Comparison of ENCODE assay signal across 9 cellular contexts in the genomic region with DNA sequence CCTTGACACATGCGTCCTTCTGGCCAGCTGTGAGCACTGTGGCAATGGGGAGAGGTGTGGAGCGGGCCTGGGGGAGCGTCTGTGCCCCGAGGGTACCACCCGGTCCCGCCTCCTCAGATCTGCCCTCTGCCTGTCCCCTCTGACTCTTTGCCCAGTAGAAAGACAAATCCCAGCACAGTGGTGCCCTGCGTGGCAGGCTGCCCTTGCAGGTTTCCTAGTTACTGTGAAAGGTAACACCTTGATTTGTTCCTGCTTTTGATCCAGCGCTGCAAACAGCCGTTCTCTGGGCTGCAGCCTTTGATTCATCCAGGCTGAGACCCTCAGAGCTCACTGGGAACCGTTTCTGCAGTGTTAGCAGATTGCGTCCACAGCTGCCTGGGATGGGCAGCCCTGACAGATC. TPM values are rescaled to one million over a fixed set of nuclear protein-coding genes. Genes with fewer than 3 reads are reported as not detected.
A peak's percentile ranks its signal among the peaks of the same experiment; 100 is the strongest.
DNase-seq lines count a peak whose midpoint lies in the region; ATAC-seq and TF ChIP-seq lines count a peak whose summit lies in the region.
"Had no signal": no experiment of that assay in that cellular context is flagged by ENCODE, and none has a peak within 500 bp of the region (broad histone marks: within the 10 kb centered on the region; RNA-seq: fewer than 3 reads in every experiment).

No MANE protein-coding gene starts in this region.

- H3K4me3 Mint-ChIP-seq in dendritic cell treated with granulocyte-macrophage colony-stimulating factor and Interleukin-4, amounts not matched to agents 40 ng/mL and 50 ng/mL, for 4 days = peak overlapping the region; percentile 62
- peak overlapping the region; percentile 49 for H3K4me3 Mint-ChIP-seq in neural crest cell

- DNase-seq in BE2C = no peak
- DNase-seq in neural crest cell (ENCODE audit: low read depth, low spot score) = no peak
- no peak for DNase-seq in NCI-H345 treated with DMSO at 0.1 percent for 48 hours (lab: John Stamatoyannopoulos, UW; ENCODE audit: unreplicated experiment)
- no peak for DNase-seq in AG20443 (ENCODE audit: low spot score)
- DNase-seq: amniotic stem cell had no signal

- H3K4me1 ChIP-seq in BE2C (peaks cover 28% of the 10 kb centered on the region), HUES64 (ENCODE audit: insufficient read depth, low read length) (peaks cover 11% of the 10 kb centered on the region)

- H3K27ac ChIP-seq in HUES64 (ENCODE audit: low read depth, low read length) = peak overlapping the region; percentile 41; the same call in 1 of the 2 replicates

- intact Hi-C loops in dendritic cell treated with granulocyte-macrophage colony-stimulating factor and Interleukin-4, amounts not matched to agents 40 ng/mL and 50 ng/mL, for 4 days (cut with micrococcal nuclease) = loop anchor here (5.0 kb wide), 1 partner anchor 89 kb away; no protein-coding TSS in a partner anchor

- ATAC-seq in HG02759 (IDR thresholded peaks at IDR 0.05; ENCODE audit: unreplicated experiment) (no peak), GM21825 (IDR thresholded peaks at IDR 0.05; ENCODE audit: unreplicated experiment) (no peak)

- H3K4me3 ChIP-seq in BE2C (ENCODE audit: low read depth, low read length) = peak overlapping the region; percentile 32
- H3K4me3 ChIP-seq in HUES64 (ENCODE audit: low read length) = no peak overlapping the region

- no peak for TF ChIP-seq CTCF in BE2C (IDR thresholded peaks at IDR 0.05; ENCODE audit: low read depth, low read length)
- TF ChIP-seq CTCF in neural crest cell (conservative IDR thresholded peaks at IDR 0.05) = no peak

- H3K27me3 Mint-ChIP-seq in dendritic cell treated with granulocyte-macrophage colony-stimulating factor and Interleukin-4, amounts not matched to agents 40 ng/mL and 50 ng/mL, for 4 days = peaks cover 23% of the 10 kb centered on the region
- no peaks in the 10 kb centered on the region for H3K27me3 Mint-ChIP-seq in neural crest cell (ENCODE audit: low read depth)

- 76% methylated on average over 11 of the region's 11 CpGs for WGBS in HUES64

- H3K9me3 Mint-ChIP-seq in dendritic cell treated with granulocyte-macrophage colony-stimulating factor and Interleukin-4, amounts not matched to agents 40 ng/mL and 50 ng/mL, for 4 days = no peaks in the 10 kb centered on the region
- no peaks in the 10 kb centered on the region for H3K9me3 Mint-ChIP-seq in neural crest cell

- peaks cover 15% of the 10 kb centered on the region for H3K36me3 ChIP-seq in BE2C
- 0 out of 2 replicates have a peak, but pooled peaks cover 3% of the 10 kb centered on the region for H3K36me3 ChIP-seq in HUES64 (ENCODE audit: insufficient read depth, low read length)

- H3K9me3 ChIP-seq in BE2C = no peaks in the 10 kb centered on the region
- no peaks in the 10 kb centered on the region for H3K9me3 ChIP-seq in HUES64 (ENCODE audit: insufficient read depth, low read depth, low read length)

- H3K27me3 ChIP-seq in BE2C = no peaks in the 10 kb centered on the region
- H3K27me3 ChIP-seq in HUES64 (ENCODE audit: insufficient read depth, low read length) = no peaks in the 10 kb centered on the region

- H3K27ac Mint-ChIP-seq in dendritic cell treated with granulocyte-macrophage colony-stimulating factor and Interleukin-4, amounts not matched to agents 40 ng/mL and 50 ng/mL, for 4 days = peak overlapping the region; percentile 88
- H3K27ac Mint-ChIP-seq in neural crest cell (ENCODE audit: unreplicated experiment) = peak overlapping the region; percentile 94

- peaks cover 50% of the 10 kb centered on the region for H3K36me3 Mint-ChIP-seq in dendritic cell treated with granulocyte-macrophage colony-stimulating factor and Interleukin-4, amounts not matched to agents 40 ng/mL and 50 ng/mL, for 4 days (ENCODE audit: low read depth)
- no peaks in the 10 kb centered on the region for H3K36me3 Mint-ChIP-seq in neural crest cell (ENCODE audit: low read depth)

- H3K9ac ChIP-seq in HUES64 (ENCODE audit: low read depth, low read length) = no peak overlapping the region

- peaks cover 73% of the 10 kb centered on the region for H3K4me1 Mint-ChIP-seq in dendritic cell treated with granulocyte-macrophage colony-stimulating factor and Interleukin-4, amounts not matched to agents 40 ng/mL and 50 ng/mL, for 4 days (ENCODE audit: low read depth)
- peaks cover 21% of the 10 kb centered on the region for H3K4me1 Mint-ChIP-seq in neural crest cell

RNA-seq across cellular contexts. Expression of a gene that starts 16.4 kb away (rescaled TPM):
- 168 TPM for polyA plus RNA-seq in BE2C (2012; ENCODE audit: insufficient read depth, insufficient read length, low read depth)
- 59.9 TPM for polyA plus RNA-seq in HUES64 (2013, experiment 1 of 2)
- polyA plus RNA-seq in HUES64 (2013, experiment 2 of 2) = 46.1 TPM
- 118 and 121 TPM in 2 replicates for total RNA-seq in neural crest cell
